6 cellular contexts compared by ENCODE assay signal in genomic region chr6:167205316-167205715, GRCh38. TPM values are rescaled to one million over a fixed set of nuclear protein-coding genes. Genes with fewer than 3 reads are reported as not detected.
"Had no signal": no experiment of that assay in that cellular context is flagged by ENCODE, and none has a peak within 500 bp of the region (broad histone marks: within the 10 kb centered on the region; RNA-seq: fewer than 3 reads in every experiment).

No MANE protein-coding gene starts in this region.

RNA-seq across cellular contexts. Expression of gene GPR31, which starts 47.5 kb away (rescaled TPM):
- total RNA-seq: GM23338, H1, H9, HT-29, IMR-90, K562 had no signal
- polyA plus RNA-seq: GM23338, H1, IMR-90, K562 had no signal
